In the genomic region with DNA sequence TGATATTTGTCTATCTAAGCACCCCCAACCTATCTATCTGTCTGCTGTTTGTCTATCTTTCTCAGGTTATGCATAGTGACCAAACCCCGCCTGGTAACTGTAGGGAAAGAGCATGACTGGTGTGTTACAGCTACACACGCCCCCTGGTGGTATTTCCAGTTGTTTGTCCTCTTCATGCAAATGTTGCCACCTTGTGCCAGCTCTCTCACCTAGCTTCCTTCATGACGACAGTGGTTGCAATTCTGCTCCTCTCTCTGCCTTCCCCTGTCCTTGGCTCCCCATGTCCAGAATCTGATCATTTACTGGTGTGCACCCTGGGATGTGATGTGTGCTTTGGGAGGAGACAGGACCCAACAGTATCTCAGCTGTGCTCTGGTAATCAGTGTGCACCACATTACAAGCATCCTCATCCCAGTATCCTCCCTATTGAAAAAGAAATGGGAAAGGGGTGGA, we compare ENCODE assay signal across 8 cellular contexts. TPM values are rescaled to one million over a fixed set of nuclear protein-coding genes. Genes with fewer than 3 reads are reported as not detected.
DNase-seq lines count a peak whose midpoint lies in the region; ATAC-seq and TF ChIP-seq lines count a peak whose summit lies in the region.

No MANE protein-coding gene starts in this region.

- POLR2A ChIA-PET in naive thymus-derived CD8-positive, alpha-beta T cell (lab: Charles Lee): interaction anchor here (1.1 to 1.2 kb wide), 2 partner anchors 10 to 239 kb away, joined by 3 to 7 read pairs; no protein-coding TSS in a partner anchor

- ATAC-seq in naive thymus-derived CD8-positive, alpha-beta T cell: peak; percentile 36 to 46

- H3K27me3 Mint-ChIP-seq in naive thymus-derived CD8-positive, alpha-beta T cell: peaks cover 0 to 2% (median 0%) of the 10 kb centered on the region in 5 donors
- peaks cover 26% of the 10 kb centered on the region for H3K27me3 Mint-ChIP-seq in type B pancreatic cell

- H3K27ac Mint-ChIP-seq in naive thymus-derived CD8-positive, alpha-beta T cell: peak overlapping the region in 1 of 10 donors; percentile 28
- no peak overlapping the region for H3K27ac Mint-ChIP-seq in type B pancreatic cell

- H3K4me3 Mint-ChIP-seq in naive thymus-derived CD8-positive, alpha-beta T cell: no peak overlapping the region
- no peak overlapping the region for H3K4me3 Mint-ChIP-seq in type B pancreatic cell

- peaks cover 0 to 5% (median 2%) of the 10 kb centered on the region in 4 donors for H3K4me1 Mint-ChIP-seq in naive thymus-derived CD8-positive, alpha-beta T cell
- peaks cover 3% of the 10 kb centered on the region for H3K4me1 Mint-ChIP-seq in type B pancreatic cell (ENCODE audit: unreplicated experiment)

- peak; percentile 63 for TF ChIP-seq CTCF in GM20000 (IDR thresholded peaks at IDR 0.05; ENCODE audit: extremely low read depth, missing control alignments)
- TF ChIP-seq CTCF in type B pancreatic cell (conservative IDR thresholded peaks at IDR 0.05): peak; percentile 75

- peak; percentile 76 to 86 for DNase-seq in AML-193 (lab: John Stamatoyannopoulos, UW)
- peak; percentile 77 for DNase-seq in GM20000 (ENCODE audit: low spot score)
- DNase-seq in NCI-H2196 treated with DMSO at 0.1 percent for 48 hours (lab: John Stamatoyannopoulos, UW; ENCODE audit: unreplicated experiment): peak; percentile 44
- peak; percentile 45 for DNase-seq in activated CD4-positive, CD25-positive, alpha-beta regulatory T cell treated with anti-CD3 and anti-CD28 coated beads, Interleukin-2, amount 50 U/mL, for 16 hours (ENCODE audit: low read depth, low spot score)
- DNase-seq in effector CD8-positive, alpha-beta T cell (lab: John Stamatoyannopoulos, UW): peak; percentile 16
- DNase-seq in naive thymus-derived CD8-positive, alpha-beta T cell: peak in 8 of 10 donors; percentile 25 to 72 (median 38)
- no peak for DNase-seq in type B pancreatic cell (ENCODE audit: extremely low spot score, unreplicated experiment)
- DNase-seq in hippocampal formation (lab: John Stamatoyannopoulos, UW): no peak

- no peaks in the 10 kb centered on the region for H3K9me3 Mint-ChIP-seq in naive thymus-derived CD8-positive, alpha-beta T cell
- no peaks in the 10 kb centered on the region for H3K9me3 Mint-ChIP-seq in type B pancreatic cell

- no peaks in the 10 kb centered on the region for H3K36me3 Mint-ChIP-seq in naive thymus-derived CD8-positive, alpha-beta T cell
- H3K36me3 Mint-ChIP-seq in type B pancreatic cell: no peaks in the 10 kb centered on the region

RNA-seq across cellular contexts. Expression of a gene that starts 8.1 kb away (rescaled TPM):
- total RNA-seq in naive thymus-derived CD8-positive, alpha-beta T cell: under 1 TPM; 0.70 to 0.77 TPM
- polyA plus RNA-seq in naive thymus-derived CD8-positive, alpha-beta T cell: not detected
- total RNA-seq in type B pancreatic cell (ENCODE audit: low replicate concordance): 5.3 and 9.7 TPM in 2 replicates

RNA-seq across cellular contexts. Expression of a gene that starts 8.4 kb away (rescaled TPM):
- 10 to 100 TPM; 18.9 to 24.2 TPM for total RNA-seq in naive thymus-derived CD8-positive, alpha-beta T cell
- 10 to 100 TPM in 2 of 3 donors, 1 to 10 TPM in 1; 8.0 to 12.7 (median 10.0) TPM for polyA plus RNA-seq in naive thymus-derived CD8-positive, alpha-beta T cell
- total RNA-seq in type B pancreatic cell (ENCODE audit: low replicate concordance): 13.2 and 18.1 TPM in 2 replicates

Comparison
In these comparisons a context has a peak if more than half of its experiments do, and no peak if none do; other contexts are left out.
1. DNase-seq: peak in AML-193 (2 of 2), GM20000 (single experiment), NCI-H2196 treated with DMSO at 0.1 percent for 48 hours (single experiment), activated CD4-positive, CD25-positive, alpha-beta regulatory T cell treated with anti-CD3 and anti-CD28 coated beads, Interleukin-2, amount 50 U/mL, for 16 hours (single experiment), effector CD8-positive, alpha-beta T cell (single experiment) and naive thymus-derived CD8-positive, alpha-beta T cell (8 of 10); none in type B pancreatic cell (single experiment) and hippocampal formation (0 of 2).